28 cellular contexts compared by ENCODE assay signal in the genomic region with DNA sequence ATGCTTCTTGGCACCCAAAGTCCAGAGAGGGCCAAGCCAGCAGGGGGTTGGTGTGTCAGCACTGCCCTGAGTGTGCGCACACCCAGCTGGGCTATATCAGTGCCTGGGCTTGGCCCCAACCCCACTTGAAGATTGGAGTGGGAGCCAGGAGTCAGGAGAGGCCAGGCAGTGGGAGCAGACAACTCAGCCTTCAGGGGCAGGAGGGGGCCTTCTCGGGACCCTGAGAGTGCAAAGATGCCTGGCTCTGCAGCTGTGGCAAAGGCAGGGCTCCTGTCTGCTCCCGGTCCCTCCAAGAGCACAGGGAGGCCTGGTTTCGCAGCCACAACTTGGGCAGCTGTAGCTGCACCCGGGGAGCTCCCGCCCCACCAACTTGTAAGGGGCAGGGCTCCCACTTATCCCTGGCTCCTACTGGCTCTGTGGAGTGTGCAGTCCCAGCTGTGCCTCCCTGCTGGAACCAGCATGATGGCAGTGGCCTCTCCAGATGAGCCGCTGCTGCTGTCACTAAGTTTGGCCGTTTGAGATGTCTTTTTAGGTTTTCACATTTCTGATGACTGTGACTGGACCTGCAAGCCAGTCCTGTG.
DNase-seq lines count a peak whose midpoint lies in the region; ATAC-seq and TF ChIP-seq lines count a peak whose summit lies in the region.
"Had no signal": no experiment of that assay in that cellular context is flagged by ENCODE, and none has a peak within 500 bp of the region (broad histone marks: within the 10 kb centered on the region; RNA-seq: fewer than 3 reads in every experiment).

No MANE protein-coding gene starts in this region.

- intact Hi-C loops in left cardiac atrium (cut with DNase I): no loop called here

- TF ChIP-seq CTCF in SK-N-SH (IDR thresholded peaks at IDR 0.05) (no peak), progenitor cell of endocrine pancreas (IDR thresholded peaks at IDR 0.05; ENCODE audit: unreplicated experiment) (no peak), HFFc6 (IDR thresholded peaks at IDR 0.05) (no peak)

- TF ChIP-seq EP300 in SK-N-SH (IDR thresholded peaks at IDR 0.05; ENCODE audit: borderline replicate concordance in 1 of 2, low read depth in 1 of 2, low read length in 1 of 2): no peak

- no peaks in the 10 kb centered on the region for H3K27me3 ChIP-seq in SK-N-SH (ENCODE audit: insufficient read depth)
- H3K27me3 ChIP-seq: brain microvascular endothelial cell, gastroesophageal sphincter, Peyer's patch, SJSA1 had no signal

- no peak overlapping the region for H3K4me3 ChIP-seq in SK-N-SH (ENCODE audit: low read depth in 2 of 2, low read length in 1 of 2)
- H3K4me3 ChIP-seq: coronary artery, gastroesophageal sphincter, Peyer's patch, SJSA1, spleen had no signal

- no peaks in the 10 kb centered on the region for H3F3A ChIP-seq in SK-N-SH (replicated peaks; ENCODE audit: insufficient read depth)

- peak; percentile 66 to 80 for ATAC-seq in left cardiac atrium
- no peak for ATAC-seq in natural killer cell treated with Interleukin-12 subunit alpha and Interleukin-12 subunit beta and Interleukin-15 and Interleukin-18, amount 100 ng/mL, for 72 hours
- no peak for ATAC-seq in HG02938 (IDR thresholded peaks at IDR 0.05; ENCODE audit: unreplicated experiment)
- ATAC-seq: activated CD4-positive, alpha-beta T cell treated with anti-CD3 and anti-CD28 coated beads for 36 hours; activated T-cell treated with anti-CD3 and anti-CD28 coated beads, Interleukin-2, amount 50 U/mL, for 72 hours; CD8-positive, alpha-beta T cell; gastroesophageal sphincter; stimulated activated effector memory CD8-positive, alpha-beta T cell treated with anti-CD3 and anti-CD28 coated beads, Interleukin-12 subunit alpha, Interleukin-12 subunit beta, amount 100 ng/mL, for 72 hours; T-helper 17 cell had no signal

- H3K9me3 Mint-ChIP-seq in natural killer cell treated with Interleukin-12 subunit alpha and Interleukin-12 subunit beta and Interleukin-15 and Interleukin-18, amount 100 ng/mL, for 72 hours: peaks cover 11% of the 10 kb centered on the region
- H3K9me3 Mint-ChIP-seq in progenitor cell of endocrine pancreas (ENCODE audit: low read depth): peaks cover 13% of the 10 kb centered on the region
- H3K9me3 Mint-ChIP-seq in HFFc6: peaks cover 40% of the 10 kb centered on the region

- no peaks in the 10 kb centered on the region for H3K4me1 Mint-ChIP-seq in natural killer cell treated with Interleukin-12 subunit alpha and Interleukin-12 subunit beta and Interleukin-15 and Interleukin-18, amount 100 ng/mL, for 72 hours (ENCODE audit: low read depth in 2 of 2)
- H3K4me1 Mint-ChIP-seq in progenitor cell of endocrine pancreas (ENCODE audit: low read depth) (peaks cover 1% of the 10 kb centered on the region), HFFc6 (ENCODE audit: low read depth) (no peaks in the 10 kb centered on the region)
- H3K4me1 Mint-ChIP-seq: stimulated activated effector memory CD8-positive, alpha-beta T cell treated with anti-CD3 and anti-CD28 coated beads, Interleukin-12 subunit alpha, Interleukin-12 subunit beta, amount 100 ng/mL, for 72 hours; T-helper 17 cell had no signal

- H2AFZ ChIP-seq in SK-N-SH (ENCODE audit: low read depth): no peak overlapping the region

- H3K27ac Mint-ChIP-seq in natural killer cell treated with Interleukin-12 subunit alpha and Interleukin-12 subunit beta and Interleukin-15 and Interleukin-18, amount 100 ng/mL, for 72 hours: no peak overlapping the region
- H3K27ac Mint-ChIP-seq in progenitor cell of endocrine pancreas (no peak overlapping the region), HFFc6 (no peak overlapping the region)
- H3K27ac Mint-ChIP-seq: activated CD4-positive, alpha-beta T cell treated with anti-CD3 and anti-CD28 coated beads for 36 hours; activated naive CD4-positive, alpha-beta T cell treated with anti-CD3 and anti-CD28 coated beads for 36 hours; activated T-cell treated with anti-CD3 and anti-CD28 coated beads, Interleukin-2, amount 50 U/mL, for 72 hours; CD8-positive, alpha-beta T cell; stimulated activated effector memory CD8-positive, alpha-beta T cell treated with anti-CD3 and anti-CD28 coated beads, Interleukin-12 subunit alpha, Interleukin-12 subunit beta, amount 100 ng/mL, for 72 hours; T-helper 17 cell had no signal

- H3K4me2 ChIP-seq in SK-N-SH: no peak overlapping the region

- H3K27ac ChIP-seq in SK-N-SH (ENCODE audit: low read depth in 2 of 2, low read length in 1 of 2): no peak overlapping the region
- H3K27ac ChIP-seq: brain microvascular endothelial cell, Peyer's patch, SJSA1 had no signal

- DNase-seq in NCI-H446 treated with DMSO at 0.1 percent for 48 hours (lab: John Stamatoyannopoulos, UW): peak; percentile 50
- no peak for DNase-seq in left cardiac atrium
- peak; percentile 46 for DNase-seq in natural killer cell treated with Interleukin-12 subunit alpha and Interleukin-12 subunit beta and Interleukin-15 and Interleukin-18, amount 100 ng/mL, for 72 hours (ENCODE audit: low spot score)
- DNase-seq in SK-N-SH: no peak
- no peak for DNase-seq in progenitor cell of endocrine pancreas (ENCODE audit: low spot score, unreplicated experiment)
- DNase-seq in HFFc6: no peak
- DNase-seq: activated CD4-positive, alpha-beta T cell treated with anti-CD3 and anti-CD28 coated beads for 36 hours; activated naive CD4-positive, alpha-beta T cell treated with anti-CD3 and anti-CD28 coated beads for 36 hours; activated T-cell treated with anti-CD3 and anti-CD28 coated beads, Interleukin-2, amount 50 U/mL, for 72 hours; brain microvascular endothelial cell; KBM-7; mammary epithelial cell; NCI-H1436 treated with DMSO at 0.1 percent for 48 hours; NCI-H2171; NCI-H526 treated with DMSO at 0.1 percent for 48 hours; nucleus accumbens; Peyer's patch; retina; spleen; stimulated activated CD4-positive, alpha-beta T cell treated with anti-CD3 and anti-CD28 coated beads, Interleukin-2, amount 100 ng/mL, for 48 hours; substantia nigra; T-helper 17 cell had no signal

- no peaks in the 10 kb centered on the region for H3K36me3 ChIP-seq in SK-N-SH (replicated peaks in 1 of 2; ENCODE audit: control insufficient read depth in 1 of 2, insufficient read depth in 2 of 2, low read length in 1 of 2)
- H3K36me3 ChIP-seq: brain microvascular endothelial cell, gastroesophageal sphincter, Peyer's patch, SJSA1, spleen had no signal

- no peak overlapping the region for H3K4me3 Mint-ChIP-seq in natural killer cell treated with Interleukin-12 subunit alpha and Interleukin-12 subunit beta and Interleukin-15 and Interleukin-18, amount 100 ng/mL, for 72 hours
- no peak overlapping the region for H3K4me3 Mint-ChIP-seq in progenitor cell of endocrine pancreas (ENCODE audit: low read depth)
- H3K4me3 Mint-ChIP-seq in HFFc6: no peak overlapping the region
- H3K4me3 Mint-ChIP-seq: activated CD4-positive, alpha-beta T cell treated with anti-CD3 and anti-CD28 coated beads for 36 hours; activated naive CD4-positive, alpha-beta T cell treated with anti-CD3 and anti-CD28 coated beads for 36 hours; activated T-cell treated with anti-CD3 and anti-CD28 coated beads, Interleukin-2, amount 50 U/mL, for 72 hours; CD8-positive, alpha-beta T cell; stimulated activated effector memory CD8-positive, alpha-beta T cell treated with anti-CD3 and anti-CD28 coated beads, Interleukin-12 subunit alpha, Interleukin-12 subunit beta, amount 100 ng/mL, for 72 hours; T-helper 17 cell had no signal

- no peaks in the 10 kb centered on the region; a peak in 1 of 4 replicates for H3K4me1 ChIP-seq in SK-N-SH (ENCODE audit: control insufficient read depth in 1 of 2, insufficient read depth in 2 of 2, low read depth in 1 of 2, low read length in 1 of 2)
- H3K4me1 ChIP-seq: Peyer's patch, SJSA1 had no signal

- CTCF ChIA-PET in SK-N-SH (lab: Yijun Ruan, JAX): no interaction called here

- H3K9me2 ChIP-seq in SK-N-SH: no peaks in the 10 kb centered on the region

- H3K27me3 Mint-ChIP-seq in natural killer cell treated with Interleukin-12 subunit alpha and Interleukin-12 subunit beta and Interleukin-15 and Interleukin-18, amount 100 ng/mL, for 72 hours: no peaks in the 10 kb centered on the region
- no peaks in the 10 kb centered on the region for H3K27me3 Mint-ChIP-seq in progenitor cell of endocrine pancreas
- H3K27me3 Mint-ChIP-seq in HFFc6 (ENCODE audit: insufficient read depth): peaks cover 2% of the 10 kb centered on the region
- H3K27me3 Mint-ChIP-seq: activated CD4-positive, alpha-beta T cell treated with anti-CD3 and anti-CD28 coated beads for 36 hours; T-helper 17 cell had no signal

- peaks cover 8% of the 10 kb centered on the region for H3K36me3 Mint-ChIP-seq in natural killer cell treated with Interleukin-12 subunit alpha and Interleukin-12 subunit beta and Interleukin-15 and Interleukin-18, amount 100 ng/mL, for 72 hours
- peaks cover 8% of the 10 kb centered on the region for H3K36me3 Mint-ChIP-seq in progenitor cell of endocrine pancreas (ENCODE audit: insufficient read depth)
- H3K36me3 Mint-ChIP-seq in HFFc6 (ENCODE audit: low read depth): peaks cover 23% of the 10 kb centered on the region; the same call in 1 of the 2 replicates
- H3K36me3 Mint-ChIP-seq: CD8-positive, alpha-beta T cell; stimulated activated effector memory CD8-positive, alpha-beta T cell treated with anti-CD3 and anti-CD28 coated beads, Interleukin-12 subunit alpha, Interleukin-12 subunit beta, amount 100 ng/mL, for 72 hours had no signal

- no peaks in the 10 kb centered on the region for H4K20me1 ChIP-seq in SK-N-SH (ENCODE audit: insufficient read depth)

- 13% methylated on average over 6 of the region's 8 CpGs for WGBS in SK-N-SH (ENCODE audit: low lambda C conversion rate)

- H3K79me2 ChIP-seq in SK-N-SH (ENCODE audit: insufficient read depth): no peaks in the 10 kb centered on the region

- TF ChIP-seq RAD21 in SK-N-SH (IDR thresholded peaks at IDR 0.05; ENCODE audit: low read length): no peak

- POLR2A ChIA-PET in SK-N-SH (lab: Yijun Ruan, JAX): no interaction called here

- H3K9me3 ChIP-seq in SK-N-SH: no peaks in the 10 kb centered on the region

- H3K9ac ChIP-seq in SK-N-SH: no peak overlapping the region

TF ChIP-seq in SK-N-SH, 30 proteins besides CTCF, POLR2A, EP300 and RAD21 (continues in another document):
- TF ChIP-seq POLR2AphosphoS5 (IDR thresholded peaks at IDR 0.05; ENCODE audit: low read depth, low read length) (no peak), GATA2 (CRISPR knock-in tag; IDR thresholded peaks at IDR 0.05) (no peak)
- TF ChIP-seq, protein P1, sequence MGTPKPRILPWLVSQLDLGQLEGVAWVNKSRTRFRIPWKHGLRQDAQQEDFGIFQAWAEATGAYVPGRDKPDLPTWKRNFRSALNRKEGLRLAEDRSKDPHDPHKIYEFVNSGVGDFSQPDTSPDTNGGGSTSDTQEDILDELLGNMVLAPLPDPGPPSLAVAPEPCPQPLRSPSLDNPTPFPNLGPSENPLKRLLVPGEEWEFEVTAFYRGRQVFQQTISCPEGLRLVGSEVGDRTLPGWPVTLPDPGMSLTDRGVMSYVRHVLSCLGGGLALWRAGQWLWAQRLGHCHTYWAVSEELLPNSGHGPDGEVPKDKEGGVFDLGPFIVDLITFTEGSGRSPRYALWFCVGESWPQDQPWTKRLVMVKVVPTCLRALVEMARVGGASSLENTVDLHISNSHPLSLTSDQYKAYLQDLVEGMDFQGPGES (IDR thresholded peaks at IDR 0.05; ENCODE audit: low read depth, low read length): no peak

Comparison
In these comparisons a context has a peak if more than half of its experiments do, and no peak if none do; other contexts are left out.
1. DNase-seq: peak in NCI-H446 treated with DMSO at 0.1 percent for 48 hours (single experiment) and natural killer cell treated with Interleukin-12 subunit alpha and Interleukin-12 subunit beta and Interleukin-15 and Interleukin-18, amount 100 ng/mL, for 72 hours (single experiment); none in left cardiac atrium (single experiment), SK-N-SH (single experiment), progenitor cell of endocrine pancreas (single experiment) and HFFc6 (single experiment).
2. ATAC-seq: peak in left cardiac atrium (2 of 2); none in natural killer cell treated with Interleukin-12 subunit alpha and Interleukin-12 subunit beta and Interleukin-15 and Interleukin-18, amount 100 ng/mL, for 72 hours (0 of 2) and HG02938 (single experiment).